Comparison of ENCODE assay signal across 1 cellular context in the genomic region with DNA sequence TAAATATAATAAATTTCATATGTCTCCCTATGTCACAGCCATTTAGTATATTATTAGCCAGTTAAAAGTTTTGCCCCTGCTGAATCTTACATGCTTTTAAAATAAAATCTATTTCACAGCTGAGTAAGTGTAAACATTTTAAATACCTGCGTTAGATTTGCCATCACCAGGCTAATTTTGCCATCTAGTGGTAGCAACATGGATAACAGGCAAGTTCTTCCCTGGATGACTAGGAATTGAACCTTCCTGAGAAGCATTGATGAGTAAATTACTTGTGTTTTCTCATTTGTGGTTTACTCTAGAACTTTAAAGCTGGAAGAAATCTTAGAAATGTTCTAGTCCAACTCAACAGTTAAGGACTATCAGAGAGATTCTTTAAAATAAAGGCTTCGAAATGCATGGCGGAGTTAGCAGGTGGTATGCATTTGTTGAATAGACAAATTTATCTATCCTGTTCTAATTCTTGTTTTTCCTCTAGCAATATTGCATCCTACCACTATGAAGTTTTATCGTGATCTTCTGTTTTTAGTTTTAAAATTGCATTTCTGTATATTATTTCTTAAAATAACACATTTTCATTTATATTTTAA.
TF ChIP-seq lines count a peak whose summit lies in the region.

No MANE protein-coding gene starts in this region.

TF ChIP-seq in GM23338, 12 proteins besides CTCF, POLR2A, EP300 and RAD21 (continued from another document):
- TF ChIP-seq ZNF114 (CRISPR knock-in tag; IDR thresholded peaks at IDR 0.05) (no peak), POLR2AphosphoS5 (IDR thresholded peaks at IDR 0.05; ENCODE audit: low read depth) (no peak)
- TF ChIP-seq, protein P1, sequence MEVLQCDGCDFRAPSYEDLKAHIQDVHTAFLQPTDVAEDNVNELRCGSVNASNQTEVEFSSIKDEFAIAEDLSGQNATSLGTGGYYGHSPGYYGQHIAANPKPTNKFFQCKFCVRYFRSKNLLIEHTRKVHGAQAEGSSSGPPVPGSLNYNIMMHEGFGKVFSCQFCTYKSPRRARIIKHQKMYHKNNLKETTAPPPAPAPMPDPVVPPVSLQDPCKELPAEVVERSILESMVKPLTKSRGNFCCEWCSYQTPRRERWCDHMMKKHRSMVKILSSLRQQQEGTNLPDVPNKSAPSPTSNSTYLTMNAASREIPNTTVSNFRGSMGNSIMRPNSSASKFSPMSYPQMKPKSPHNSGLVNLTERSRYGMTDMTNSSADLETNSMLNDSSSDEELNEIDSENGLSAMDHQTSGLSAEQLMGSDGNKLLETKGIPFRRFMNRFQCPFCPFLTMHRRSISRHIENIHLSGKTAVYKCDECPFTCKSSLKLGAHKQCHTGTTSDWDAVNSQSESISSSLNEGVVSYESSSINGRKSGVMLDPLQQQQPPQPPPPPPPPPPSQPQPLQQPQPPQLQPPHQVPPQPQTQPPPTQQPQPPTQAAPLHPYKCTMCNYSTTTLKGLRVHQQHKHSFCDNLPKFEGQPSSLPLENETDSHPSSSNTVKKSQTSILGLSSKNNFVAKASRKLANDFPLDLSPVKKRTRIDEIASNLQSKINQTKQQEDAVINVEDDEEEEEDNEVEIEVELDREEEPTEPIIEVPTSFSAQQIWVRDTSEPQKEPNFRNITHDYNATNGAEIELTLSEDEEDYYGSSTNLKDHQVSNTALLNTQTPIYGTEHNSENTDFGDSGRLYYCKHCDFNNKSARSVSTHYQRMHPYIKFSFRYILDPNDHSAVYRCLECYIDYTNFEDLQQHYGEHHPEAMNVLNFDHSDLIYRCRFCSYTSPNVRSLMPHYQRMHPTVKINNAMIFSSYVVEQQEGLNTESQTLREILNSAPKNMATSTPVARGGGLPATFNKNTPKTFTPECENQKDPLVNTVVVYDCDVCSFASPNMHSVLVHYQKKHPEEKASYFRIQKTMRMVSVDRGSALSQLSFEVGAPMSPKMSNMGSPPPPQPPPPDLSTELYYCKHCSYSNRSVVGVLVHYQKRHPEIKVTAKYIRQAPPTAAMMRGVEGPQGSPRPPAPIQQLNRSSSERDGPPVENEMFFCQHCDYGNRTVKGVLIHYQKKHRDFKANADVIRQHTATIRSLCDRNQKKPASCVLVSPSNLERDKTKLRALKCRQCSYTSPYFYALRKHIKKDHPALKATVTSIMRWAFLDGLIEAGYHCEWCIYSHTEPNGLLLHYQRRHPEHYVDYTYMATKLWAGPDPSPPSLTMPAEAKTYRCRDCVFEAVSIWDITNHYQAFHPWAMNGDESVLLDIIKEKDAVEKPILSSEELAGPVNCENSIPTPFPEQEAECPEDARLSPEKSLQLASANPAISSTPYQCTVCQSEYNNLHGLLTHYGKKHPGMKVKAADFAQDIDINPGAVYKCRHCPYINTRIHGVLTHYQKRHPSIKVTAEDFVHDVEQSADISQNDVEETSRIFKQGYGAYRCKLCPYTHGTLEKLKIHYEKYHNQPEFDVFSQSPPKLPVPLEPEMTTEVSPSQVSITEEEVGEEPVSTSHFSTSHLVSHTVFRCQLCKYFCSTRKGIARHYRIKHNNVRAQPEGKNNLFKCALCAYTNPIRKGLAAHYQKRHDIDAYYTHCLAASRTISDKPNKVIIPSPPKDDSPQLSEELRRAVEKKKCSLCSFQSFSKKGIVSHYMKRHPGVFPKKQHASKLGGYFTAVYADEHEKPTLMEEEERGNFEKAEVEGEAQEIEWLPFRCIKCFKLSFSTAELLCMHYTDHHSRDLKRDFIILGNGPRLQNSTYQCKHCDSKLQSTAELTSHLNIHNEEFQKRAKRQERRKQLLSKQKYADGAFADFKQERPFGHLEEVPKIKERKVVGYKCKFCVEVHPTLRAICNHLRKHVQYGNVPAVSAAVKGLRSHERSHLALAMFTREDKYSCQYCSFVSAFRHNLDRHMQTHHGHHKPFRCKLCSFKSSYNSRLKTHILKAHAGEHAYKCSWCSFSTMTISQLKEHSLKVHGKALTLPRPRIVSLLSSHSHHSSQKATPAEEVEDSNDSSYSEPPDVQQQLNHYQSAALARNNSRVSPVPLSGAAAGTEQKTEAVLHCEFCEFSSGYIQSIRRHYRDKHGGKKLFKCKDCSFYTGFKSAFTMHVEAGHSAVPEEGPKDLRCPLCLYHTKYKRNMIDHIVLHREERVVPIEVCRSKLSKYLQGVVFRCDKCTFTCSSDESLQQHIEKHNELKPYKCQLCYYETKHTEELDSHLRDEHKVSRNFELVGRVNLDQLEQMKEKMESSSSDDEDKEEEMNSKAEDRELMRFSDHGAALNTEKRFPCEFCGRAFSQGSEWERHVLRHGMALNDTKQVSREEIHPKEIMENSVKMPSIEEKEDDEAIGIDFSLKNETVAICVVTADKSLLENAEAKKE (CRISPR knock-in tag; IDR thresholded peaks at IDR 0.05): no peak
